8 cellular contexts compared by ENCODE assay signal in genomic region chr9:133120343-133121199, GRCh38. TPM values are rescaled to one million over a fixed set of nuclear protein-coding genes. Genes with fewer than 3 reads are reported as not detected.
DNase-seq lines count a peak whose midpoint lies in the region; ATAC-seq and TF ChIP-seq lines count a peak whose summit lies in the region.

No MANE protein-coding gene starts in this region.

- H3K79me2 ChIP-seq in SU-DHL-6 (ENCODE audit: insufficient read depth, low read length) = no peaks in the 10 kb centered on the region

- peaks cover 6% of the 10 kb centered on the region; the same call in 1 of the 2 replicates for H3F3A ChIP-seq in SU-DHL-6 (ENCODE audit: insufficient read depth)

- H3K27ac ChIP-seq in SU-DHL-6 (ENCODE audit: low read depth, low read length) (no peak overlapping the region), psoas muscle (peak overlapping the region; percentile 90)

- intact Hi-C loops in psoas muscle (cut with DNase I) = no loop called here

- no peak for TF ChIP-seq CTCF in SU-DHL-6 (IDR thresholded peaks at IDR 0.05; ENCODE audit: insufficient read depth, low read length, poor library complexity, severe bottlenecking)
- TF ChIP-seq CTCF in fibroblast of villous mesenchyme (IDR thresholded peaks at IDR 0.05; ENCODE audit: insufficient read depth, low read depth, low read length) = no peak
- no peak for TF ChIP-seq CTCF in psoas muscle (IDR thresholded peaks at IDR 0.05)

- H3K36me3 ChIP-seq in SU-DHL-6 (ENCODE audit: low read length) (no peaks in the 10 kb centered on the region), psoas muscle (ENCODE audit: insufficient read depth in 1 of 2, low read depth in 1 of 2) (no peaks in the 10 kb centered on the region)

- peak overlapping the region; percentile 65 for H3K4me2 ChIP-seq in SU-DHL-6 (ENCODE audit: low read depth, low read length, poor library complexity, severe bottlenecking)

- in situ Hi-C loops in G401 (cut with HindIII; ENCODE audit: low sequenced_read_pairs) = no loop called here

- DNase-seq in G401 (ENCODE audit: low spot score) (peak; percentile 40), fibroblast of villous mesenchyme (ENCODE audit: low read depth) (no peak), psoas muscle (peak in 1 of 2 donors; percentile 61), NCI-H774 (lab: John Stamatoyannopoulos, UW) (no peak)
- DNase-seq in effector CD4-positive, alpha-beta T cell = no peak
- DNase-seq in stimulated activated CD4-positive, alpha-beta T cell treated with anti-CD3 and anti-CD28 coated beads, Interleukin-15, amount 100 ng/mL, for 24 hours = no peak

- no peaks in the 10 kb centered on the region; the same call in 1 of the 2 replicates for H4K20me1 ChIP-seq in SU-DHL-6 (ENCODE audit: low read depth, low read length)

- H3K9ac ChIP-seq in SU-DHL-6 (ENCODE audit: low read length) = peak overlapping the region; percentile 58

- H3K9me2 ChIP-seq in SU-DHL-6 (replicated peaks; ENCODE audit: insufficient read depth, low read length) = no peaks in the 10 kb centered on the region

- H3K4me3 ChIP-seq in SU-DHL-6 (ENCODE audit: insufficient read depth, low read length, poor library complexity, severe bottlenecking) (peak overlapping the region; percentile 51), fibroblast of villous mesenchyme (ENCODE audit: low read depth, low read length) (peak overlapping the region; percentile 71), psoas muscle (peak overlapping the region; percentile 93)

- H3K27me3 ChIP-seq in SU-DHL-6 (ENCODE audit: low read length) (no peaks in the 10 kb centered on the region), psoas muscle (ENCODE audit: insufficient read depth in 3 of 3, low read length in 2 of 3) (no peaks in the 10 kb centered on the region)

- WGBS in psoas muscle, 3 donors = 1% methylated on average over 49 to 71 of the region's 71 CpGs

- peaks cover 68% of the 10 kb centered on the region for H3K4me1 ChIP-seq in psoas muscle

- ATAC-seq in HG02642 (IDR thresholded peaks at IDR 0.05; ENCODE audit: poor library complexity, unreplicated experiment) (peak; percentile 7), psoas muscle (peak; percentile 1 to 3 (median 2))

- H3K9me3 ChIP-seq in SU-DHL-6 (ENCODE audit: insufficient read depth, low read length) (no peaks in the 10 kb centered on the region), psoas muscle (no peaks in the 10 kb centered on the region)

- no peak overlapping the region for H2AFZ ChIP-seq in SU-DHL-6 (ENCODE audit: low read depth, low read length, severe bottlenecking)

RNA-seq across cellular contexts. Expression of gene RALGDS, which starts 0.5 kb away (rescaled TPM):
- 21.7 and 29.8 TPM in 2 replicates for total RNA-seq in G401 (2014; rRNA removed; shearing (Covaris generic))
- total RNA-seq in fibroblast of villous mesenchyme (13.8 and 17.4 TPM in 2 replicates), psoas muscle (10 to 100 TPM; 13.3 to 64.6 (median 21.4) TPM)
- 10 to 100 TPM; 12.3 to 21.1 (median 17.2) TPM for polyA plus RNA-seq in psoas muscle

RNA-seq across cellular contexts. Expression of gene GBGT1, which starts 43.1 kb away (rescaled TPM):
- total RNA-seq in G401 (2014; rRNA removed; shearing (Covaris generic)) = not detected in 2 replicates
- 4.7 and 5.8 TPM in 2 replicates for total RNA-seq in fibroblast of villous mesenchyme
- 1 to 10 TPM; 2.0 to 4.4 (median 3.3) TPM for total RNA-seq in psoas muscle
- polyA plus RNA-seq in psoas muscle = 1 to 10 TPM; 1.6 to 2.9 (median 2.7) TPM

RNA-seq across cellular contexts. Expression of gene CEL, which starts 58.8 kb away (rescaled TPM):
- 0.31 and 0.92 TPM in 2 replicates for total RNA-seq in G401 (2014; rRNA removed; shearing (Covaris generic))
- total RNA-seq in fibroblast of villous mesenchyme (under 0.01 TPM in 2 replicates), psoas muscle (1 to 10 TPM in 1 of 4 donors, under 1 TPM in 3; 0.34 to 2.0 (median 0.63) TPM)
- under 1 TPM; 0.10 to 0.61 (median 0.21) TPM for polyA plus RNA-seq in psoas muscle
